In genomic region chr6:83859410-83860346, GRCh38 we compare ENCODE assay signal across 8 cellular contexts. TPM values are rescaled to one million over a fixed set of nuclear protein-coding genes. Genes with fewer than 3 reads are reported as not detected.
A peak's percentile ranks its signal among the peaks of the same experiment; 100 is the strongest.
DNase-seq lines count a peak whose midpoint lies in the region; ATAC-seq, FAIRE-seq and TF ChIP-seq lines count a peak whose summit lies in the region.

TSS of gene CYB5R4 (plus strand) at chr6:83859689. CDS start at chr6:83859783, 94 bp downstream.

- H3K4me3 ChIP-seq in left ventricle myocardium inferior: peak within 1 kb of the TSS; percentile 87
- H3K4me3 ChIP-seq in prostate gland: peak within 1 kb of the TSS; percentile 48 to 79

- H3K4me1 Mint-ChIP-seq in T-helper 17 cell: peaks cover 38% of the 10 kb centered on the region

- peaks cover 6% of the 10 kb centered on the region for H3K36me3 Mint-ChIP-seq in T-helper 17 cell (ENCODE audit: low read depth)

- TF ChIP-seq POLR2A in GM15510 (IDR thresholded peaks at IDR 0.05; ENCODE audit: borderline replicate concordance, extremely low read depth, insufficient read length) (peak; percentile 98), prostate gland (IDR thresholded peaks at IDR 0.05) (peak; percentile 92)

- H3K27ac ChIP-seq in left ventricle myocardium inferior (replicated peaks) (peak within 1 kb of the TSS; percentile 91), prostate gland (peak within 1 kb of the TSS; percentile 83 to 84)

- under 1% methylated on average over 51 of the region's 53 CpGs for WGBS in prostate gland

- H3K4me1 ChIP-seq in left ventricle myocardium inferior (peaks cover 27% of the 10 kb centered on the region), prostate gland (replicated peaks) (no peaks in the 10 kb centered on the region)

- ATAC-seq in HG02885 (IDR thresholded peaks at IDR 0.05; ENCODE audit: poor library complexity, unreplicated experiment) (peak; percentile 97), T-helper 17 cell (peak; percentile 94)

- peaks cover 6% of the 10 kb centered on the region for H3K36me3 ChIP-seq in left ventricle myocardium inferior
- H3K36me3 ChIP-seq in prostate gland: no peaks in the 10 kb centered on the region

- peak within 1 kb of the TSS; percentile 95 for H3K27ac Mint-ChIP-seq in T-helper 17 cell

- peak; percentile 79 for DNase-seq in NCI-H1694 treated with DMSO at 0.1 percent for 48 hours (lab: John Stamatoyannopoulos, UW)
- DNase-seq in T-helper 17 cell: peak; percentile 84 to 89 (median 87)
- DNase-seq in amygdala (lab: John Stamatoyannopoulos, UW): peak; percentile 53 to 94 (median 87)
- peak; percentile 93 for DNase-seq in left ventricle myocardium inferior
- peak; percentile 94 for DNase-seq in prostate gland (ENCODE audit: low spot score)
- peak; percentile 93 for DNase-seq in urothelium cell line (ENCODE audit: low spot score)

- TF ChIP-seq CTCF in left ventricle myocardium inferior (IDR thresholded peaks at IDR 0.05; ENCODE audit: borderline replicate concordance): peak; percentile 54
- peak in 3 of 4 experiments; percentile 44 to 59 (median 54) for TF ChIP-seq CTCF in prostate gland (IDR thresholded peaks at IDR 0.05)

- peaks cover 11% of the 10 kb centered on the region for H3K27me3 Mint-ChIP-seq in T-helper 17 cell

- H3K27me3 ChIP-seq in left ventricle myocardium inferior (ENCODE audit: low read depth) (peaks cover 11% of the 10 kb centered on the region), prostate gland (replicated peaks; ENCODE audit: insufficient read depth) (no peaks in the 10 kb centered on the region)

- FAIRE-seq in urothelium cell line (lab: Jason Lieb, UNC): peak; percentile 83

- intact Hi-C loops in left ventricle myocardium inferior (cut with micrococcal nuclease) (no loop called here), prostate gland (cut with DNase I) (no loop called here)

- H3K9me3 ChIP-seq in T-helper 17 cell (ENCODE audit: control insufficient read depth, low read length, poor library complexity, severe bottlenecking): peaks cover 5% of the 10 kb centered on the region
- H3K9me3 ChIP-seq in left ventricle myocardium inferior (replicated peaks): no peaks in the 10 kb centered on the region
- no peaks in the 10 kb centered on the region for H3K9me3 ChIP-seq in prostate gland

- peak within 1 kb of the TSS; percentile 99 for H3K4me3 Mint-ChIP-seq in T-helper 17 cell

RNA-seq across cellular contexts. Expression of gene CYB5R4, which starts in this region (rescaled TPM):
- total RNA-seq in T-helper 17 cell: 10 to 100 TPM; 21.8 to 27.0 TPM
- 14.5 TPM for total RNA-seq in left ventricle myocardium inferior
- total RNA-seq in prostate gland: 1 to 10 TPM; 8.2 to 8.6 TPM

Comparison
In these comparisons a context has a peak if more than half of its experiments do, and no peak if none do; other contexts are left out.
1. Peak in every context shown above with its lines: DNase-seq, ATAC-seq, H3K4me3 ChIP-seq and H3K27ac ChIP-seq.